Comparison of ENCODE assay signal across 17 cellular contexts in the genomic region with DNA sequence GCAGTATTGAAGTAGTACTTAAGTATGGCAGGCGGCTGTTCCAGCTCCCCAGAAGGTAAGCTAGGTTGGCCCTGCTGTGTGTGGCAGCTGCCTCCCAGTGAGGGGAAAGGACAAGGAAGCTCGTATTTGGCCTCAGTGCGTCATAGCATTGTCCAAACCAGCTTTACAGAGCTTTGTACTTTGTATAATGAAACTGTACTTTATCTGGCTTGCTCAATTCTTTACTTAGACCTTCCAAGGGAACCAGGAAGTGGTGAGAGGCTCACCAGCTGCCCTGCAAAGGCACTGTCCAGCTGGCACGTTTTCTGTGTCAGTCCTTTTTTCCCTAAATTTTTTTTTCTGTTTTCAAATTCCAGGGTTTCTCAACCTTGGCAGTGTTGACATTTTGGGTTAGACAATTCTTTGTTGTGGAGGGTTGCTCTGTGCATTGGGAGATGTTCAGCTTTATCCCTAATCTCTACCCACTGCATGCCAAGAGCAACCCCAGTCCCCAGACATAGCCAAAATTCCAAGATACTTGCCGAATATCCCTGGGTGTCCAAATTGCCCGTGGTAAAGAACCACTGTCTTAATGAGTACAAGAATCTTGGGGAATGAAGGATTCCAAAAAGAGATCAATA.
DNase-seq lines count a peak whose midpoint lies in the region; ATAC-seq, FAIRE-seq and TF ChIP-seq lines count a peak whose summit lies in the region.
"Had no signal": no experiment of that assay in that cellular context is flagged by ENCODE, and none has a peak within 500 bp of the region (broad histone marks: within the 10 kb centered on the region; RNA-seq: fewer than 3 reads in every experiment).

No MANE protein-coding gene starts in this region.

- no peak overlapping the region for H3K4me3 Mint-ChIP-seq in MCF 10A (ENCODE audit: unreplicated experiment)
- H3K4me3 Mint-ChIP-seq: activated naive CD4-positive, alpha-beta T cell treated with anti-CD3 and anti-CD28 coated beads for 36 hours had no signal

- H3K4me1 ChIP-seq in gastroesophageal sphincter (no peaks in the 10 kb centered on the region), lower lobe of right lung (no peaks in the 10 kb centered on the region), upper lobe of right lung (no peaks in the 10 kb centered on the region), kidney (ENCODE audit: control insufficient read depth in 1 of 2, insufficient read depth in 1 of 2, low read depth in 1 of 2, low read length in 2 of 2) (no peaks in the 10 kb centered on the region)
- H3K4me1 ChIP-seq: ascending aorta, BE2C had no signal

- H3K9me3 ChIP-seq in gastroesophageal sphincter (no peaks in the 10 kb centered on the region), lower lobe of right lung (no peaks in the 10 kb centered on the region), upper lobe of right lung (no peaks in the 10 kb centered on the region), kidney (ENCODE audit: control insufficient read depth in 1 of 2, low read length in 2 of 2) (no peaks in the 10 kb centered on the region)
- H3K9me3 ChIP-seq: ascending aorta, BE2C, thoracic aorta had no signal

- TF ChIP-seq CTCF in gastroesophageal sphincter (IDR thresholded peaks at IDR 0.05): no peak
- no peak for TF ChIP-seq CTCF in lower lobe of right lung (IDR thresholded peaks at IDR 0.05)
- TF ChIP-seq CTCF in upper lobe of right lung (IDR thresholded peaks at IDR 0.05): no peak
- no peak for TF ChIP-seq CTCF in MCF 10A (IDR thresholded peaks at IDR 0.05; ENCODE audit: unreplicated experiment)
- TF ChIP-seq CTCF in kidney (IDR thresholded peaks at IDR 0.05; ENCODE audit: borderline replicate concordance, extremely low read depth, insufficient read depth): no peak

- POLR2A ChIA-PET in MCF 10A (lab: Yijun Ruan, JAX): interaction anchor here (0.6 kb wide), 1 partner anchor 326 kb away, joined by 3 read pairs; no protein-coding TSS in a partner anchor

- H3K27ac Mint-ChIP-seq in MCF 10A (ENCODE audit: low read depth, unreplicated experiment): no peak overlapping the region
- H3K27ac Mint-ChIP-seq: activated naive CD4-positive, alpha-beta T cell treated with anti-CD3 and anti-CD28 coated beads for 36 hours had no signal

- DNase-seq in NCI-H510A treated with DMSO at 0.1 percent for 48 hours (lab: John Stamatoyannopoulos, UW): peak; percentile 4
- DNase-seq in lower lobe of right lung: peak; percentile 49
- no peak for DNase-seq in upper lobe of right lung
- no peak for DNase-seq in MCF 10A (ENCODE audit: unreplicated experiment)
- no peak for DNase-seq in HuH-7.5 (ENCODE audit: low spot score)
- DNase-seq in activated CD4-positive, CD25-positive, alpha-beta regulatory T cell (lab: John Stamatoyannopoulos, UW): no peak
- DNase-seq in kidney: no peak
- DNase-seq: activated naive CD4-positive, alpha-beta T cell treated with anti-CD3 and anti-CD28 coated beads for 36 hours; BE2C; NCI-H1436; NCI-H2227 treated with DMSO at 0.1 percent for 48 hours; NK-92 treated with Interleukin-12 subunit alpha and Interleukin-12 subunit beta, amount 100 ng/mL, for 24 hours; RPMI8226 had no signal

- H3K27me3 ChIP-seq in gastroesophageal sphincter (no peaks in the 10 kb centered on the region), lower lobe of right lung (ENCODE audit: low read depth) (no peaks in the 10 kb centered on the region), upper lobe of right lung (no peaks in the 10 kb centered on the region)
- H3K27me3 ChIP-seq: ascending aorta, BE2C had no signal

- ATAC-seq in gastroesophageal sphincter (peak; percentile 66), lower lobe of right lung (peak; percentile 81 to 85), upper lobe of right lung (peak; percentile 80)

- no peaks in the 10 kb centered on the region for H3K9me3 Mint-ChIP-seq in MCF 10A (ENCODE audit: unreplicated experiment)
- H3K9me3 Mint-ChIP-seq: activated naive CD4-positive, alpha-beta T cell treated with anti-CD3 and anti-CD28 coated beads for 36 hours had no signal

- no peak overlapping the region for H3K27ac ChIP-seq in gastroesophageal sphincter
- no peak overlapping the region for H3K27ac ChIP-seq in lower lobe of right lung
- peak overlapping the region; percentile 60 for H3K27ac ChIP-seq in upper lobe of right lung
- H3K27ac ChIP-seq in kidney (ENCODE audit: low read depth in 2 of 2, low read length in 2 of 2): no peak overlapping the region
- H3K27ac ChIP-seq: ascending aorta, thoracic aorta had no signal

- WGBS in gastroesophageal sphincter (ENCODE audit: low coverage in 1 of 2), 2 donors: 45 to 77% methylated on average over 6 of the region's 6 CpGs

- intact Hi-C loops in lower lobe of right lung (cut with DNase I): no loop called here
- intact Hi-C loops in upper lobe of right lung (cut with DNase I): no loop called here
- intact Hi-C loops in MCF 10A (cut with micrococcal nuclease): no loop called here
- intact Hi-C loops in kidney (cut with DNase I): no loop called here

- no peak for FAIRE-seq in kidney (lab: Jason Lieb, UNC)
- FAIRE-seq: D721Med had no signal

- no peak for TF ChIP-seq POLR2A in gastroesophageal sphincter (IDR thresholded peaks at IDR 0.05)

- TF ChIP-seq EP300 in gastroesophageal sphincter (IDR thresholded peaks at IDR 0.05): no peak

- no peak overlapping the region for H3K9ac ChIP-seq in kidney (ENCODE audit: low read length in 2 of 2)

- BruUV-seq in MCF 10A (replicated peaks; lab: Mats Ljungman, UMichigan): no TSS peak

- H3K36me3 ChIP-seq in gastroesophageal sphincter (no peaks in the 10 kb centered on the region), lower lobe of right lung (no peaks in the 10 kb centered on the region), upper lobe of right lung (no peaks in the 10 kb centered on the region), kidney (ENCODE audit: control insufficient read depth in 1 of 2, insufficient read depth in 2 of 2, low read length in 2 of 2) (no peaks in the 10 kb centered on the region)
- H3K36me3 ChIP-seq: ascending aorta, BE2C, thoracic aorta had no signal

- CTCF ChIA-PET in MCF 10A (lab: Yijun Ruan, JAX): interaction anchor here (0.9 kb wide), 1 partner anchor 275 kb away, joined by 3 read pairs; no protein-coding TSS in a partner anchor

- H3K36me3 Mint-ChIP-seq in MCF 10A (ENCODE audit: insufficient read depth, unreplicated experiment): peaks cover 4% of the 10 kb centered on the region

- no peaks in the 10 kb centered on the region for H3K4me1 Mint-ChIP-seq in MCF 10A (ENCODE audit: insufficient read depth, unreplicated experiment)

- no peaks in the 10 kb centered on the region for H3K27me3 Mint-ChIP-seq in MCF 10A (ENCODE audit: insufficient read depth, unreplicated experiment)

- H3K4me3 ChIP-seq in gastroesophageal sphincter (no peak overlapping the region), lower lobe of right lung (no peak overlapping the region), upper lobe of right lung (no peak overlapping the region), kidney (ENCODE audit: low read length in 2 of 2) (no peak overlapping the region)
- H3K4me3 ChIP-seq: ascending aorta, thoracic aorta had no signal

Comparison
In these comparisons a context has a peak if more than half of its experiments do, and no peak if none do; other contexts are left out.
1. DNase-seq: peak in NCI-H510A treated with DMSO at 0.1 percent for 48 hours (single experiment) and lower lobe of right lung (single experiment); none in upper lobe of right lung (single experiment), MCF 10A (single experiment), HuH-7.5 (single experiment), activated CD4-positive, CD25-positive, alpha-beta regulatory T cell (0 of 4) and kidney (single experiment).
2. Peak in every context shown above with its lines, with median percentiles within 50 percentile points of each other: ATAC-seq.